13 cellular contexts compared by ENCODE assay signal in genomic region chr7:107996072-107996824, GRCh38. TPM values are rescaled to one million over a fixed set of nuclear protein-coding genes. Genes with fewer than 3 reads are reported as not detected.
DNase-seq lines count a peak whose midpoint lies in the region; ATAC-seq and TF ChIP-seq lines count a peak whose summit lies in the region.
"Had no signal": no experiment of that assay in that cellular context is flagged by ENCODE, and none has a peak within 500 bp of the region (broad histone marks: within the 10 kb centered on the region; RNA-seq: fewer than 3 reads in every experiment).

No MANE protein-coding gene starts in this region.

- H3K27ac Mint-ChIP-seq in natural killer cell treated with Interleukin-12 subunit alpha and Interleukin-12 subunit beta and Interleukin-15 and Interleukin-18, amount 100 ng/mL, for 72 hours, result no peak overlapping the region
- H3K27ac Mint-ChIP-seq: activated CD8-positive, alpha-beta memory T cell treated with anti-CD3 and anti-CD28 coated beads, Interleukin-2, amount 10 ng/mL, durations not matched to agents 7 days and 5 days; CD4-positive, alpha-beta memory T cell had no signal

- H2AFZ ChIP-seq in fibroblast of lung (ENCODE audit: low read length) (no peak overlapping the region), trophoblast cell (ENCODE audit: insufficient read depth, low read length, poor library complexity) (no peak overlapping the region)

- peak overlapping the region; percentile 36 for H3K4ac ChIP-seq in trophoblast cell (ENCODE audit: low read depth, low read length)

- H2BK5ac ChIP-seq in trophoblast cell (ENCODE audit: low read depth, low read length, poor library complexity), result peak overlapping the region; percentile 81

- no peak overlapping the region for H4K91ac ChIP-seq in trophoblast cell (ENCODE audit: low read depth, low read length)

- no peak for TF ChIP-seq CTCF in RWPE2 (IDR thresholded peaks at IDR 0.05; ENCODE audit: poor library complexity, severe bottlenecking)
- TF ChIP-seq CTCF in fibroblast of lung (conservative IDR thresholded peaks at IDR 0.05 in 1 of 2, IDR thresholded peaks at IDR 0.05 in 1 of 2; ENCODE audit: low read depth in 1 of 2, low read length in 2 of 2), result no peak
- no peak for TF ChIP-seq CTCF in GM20000 (IDR thresholded peaks at IDR 0.05; ENCODE audit: extremely low read depth, missing control alignments)

- peaks cover 23 to 36% of the 10 kb centered on the region in 2 donors for H3K27me3 Mint-ChIP-seq in natural killer cell treated with Interleukin-12 subunit alpha and Interleukin-12 subunit beta and Interleukin-15 and Interleukin-18, amount 100 ng/mL, for 72 hours

- H3K9me3 Mint-ChIP-seq in natural killer cell treated with Interleukin-12 subunit alpha and Interleukin-12 subunit beta and Interleukin-15 and Interleukin-18, amount 100 ng/mL, for 72 hours, result no peaks in the 10 kb centered on the region

- no peak overlapping the region for H3K18ac ChIP-seq in trophoblast cell (ENCODE audit: low read length)

- H3K36me3 ChIP-seq in RWPE2 (ENCODE audit: low read depth) (peaks cover 94% of the 10 kb centered on the region), fibroblast of lung (ENCODE audit: control insufficient read depth, insufficient read depth, low read length) (peaks cover 18% of the 10 kb centered on the region), trophoblast cell (ENCODE audit: control insufficient read depth in 1 of 2, insufficient read depth in 2 of 2, low read length in 2 of 2) (peaks cover 28 to 33% of the 10 kb centered on the region in 2 experiments)

- no peaks in the 10 kb centered on the region for H3K36me3 Mint-ChIP-seq in natural killer cell treated with Interleukin-12 subunit alpha and Interleukin-12 subunit beta and Interleukin-15 and Interleukin-18, amount 100 ng/mL, for 72 hours
- H3K36me3 Mint-ChIP-seq: activated CD8-positive, alpha-beta memory T cell treated with anti-CD3 and anti-CD28 coated beads, Interleukin-2, amount 10 ng/mL, durations not matched to agents 7 days and 5 days; CD4-positive, alpha-beta memory T cell had no signal

- H2BK120ac ChIP-seq in trophoblast cell (ENCODE audit: insufficient read depth, low read length, poor library complexity), result no peak overlapping the region

- H3K4me2 ChIP-seq in fibroblast of lung (ENCODE audit: extremely low read depth, insufficient read depth, low read length) (peak overlapping the region; percentile 49), trophoblast cell (ENCODE audit: low read length) (peak overlapping the region; percentile 16)

- no peak overlapping the region for H3K14ac ChIP-seq in trophoblast cell (ENCODE audit: low read length)

- H4K12ac ChIP-seq in trophoblast cell (ENCODE audit: low read depth, low read length), result no peak overlapping the region

- WGBS in trophoblast cell (ENCODE audit: extremely low coverage, insufficient coverage, insufficient read length), result no CpG with 5 or more reads among the region's 6 CpGs

- no peak overlapping the region for H3K23ac ChIP-seq in trophoblast cell (ENCODE audit: low read length)

- peaks cover 70% of the 10 kb centered on the region for H3K4me1 ChIP-seq in RWPE2 (ENCODE audit: insufficient read depth, poor library complexity, severe bottlenecking)
- H3K4me1 ChIP-seq in fibroblast of lung (ENCODE audit: control insufficient read depth, extremely low read depth, insufficient read depth, low read length), result peaks cover 26% of the 10 kb centered on the region
- peaks cover 14 to 17% of the 10 kb centered on the region in 2 experiments for H3K4me1 ChIP-seq in trophoblast cell (ENCODE audit: control insufficient read depth in 1 of 2, insufficient read depth in 2 of 2, low read length in 2 of 2)

- ATAC-seq in RWPE2 (ENCODE audit: low read depth), result peak; percentile 35; the same call in 2 of the 3 replicates
- ATAC-seq in natural killer cell treated with Interleukin-12 subunit alpha and Interleukin-12 subunit beta and Interleukin-15 and Interleukin-18, amount 100 ng/mL, for 72 hours, result no peak
- no peak for ATAC-seq in activated CD4-positive, CD25-positive, alpha-beta regulatory T cell treated with anti-CD3 and anti-CD28 coated beads, Interleukin-2, amount 50 U/mL, for 24 hours
- ATAC-seq: activated CD8-positive, alpha-beta memory T cell treated with anti-CD3 and anti-CD28 coated beads, Interleukin-2, amount 10 ng/mL, durations not matched to agents 7 days and 5 days had no signal

- H3K9me3 ChIP-seq in RWPE2 (ENCODE audit: severe bottlenecking), result no peaks in the 10 kb centered on the region
- H3K9me3 ChIP-seq in fibroblast of lung (ENCODE audit: control insufficient read depth, insufficient read depth, low read depth, low read length), result no peaks in the 10 kb centered on the region
- no peaks in the 10 kb centered on the region for H3K9me3 ChIP-seq in trophoblast cell (ENCODE audit: insufficient read depth, low read depth, low read length)

- H4K20me1 ChIP-seq in fibroblast of lung (ENCODE audit: control insufficient read depth, extremely low read depth, insufficient read depth, low read length), result no peaks in the 10 kb centered on the region

- peaks cover 25% of the 10 kb centered on the region for H3K79me2 ChIP-seq in fibroblast of lung (ENCODE audit: control insufficient read depth, insufficient read depth, low read length)
- H3K79me2 ChIP-seq in trophoblast cell (ENCODE audit: control insufficient read depth, insufficient read depth, low read length, poor library complexity), result peaks cover 5% of the 10 kb centered on the region

- H3K4me1 Mint-ChIP-seq in natural killer cell treated with Interleukin-12 subunit alpha and Interleukin-12 subunit beta and Interleukin-15 and Interleukin-18, amount 100 ng/mL, for 72 hours (ENCODE audit: low read depth in 2 of 2), result no peaks in the 10 kb centered on the region

- no peak overlapping the region for H2AK5ac ChIP-seq in trophoblast cell (ENCODE audit: low read length)

- H3K27me3 ChIP-seq in RWPE2 (ENCODE audit: insufficient read depth, poor library complexity, severe bottlenecking) (no peaks in the 10 kb centered on the region), fibroblast of lung (ENCODE audit: control insufficient read depth, insufficient read depth, low read length) (no peaks in the 10 kb centered on the region), trophoblast cell (ENCODE audit: insufficient read depth, low read length) (no peaks in the 10 kb centered on the region)

- H3K4me3 ChIP-seq in RWPE2 (ENCODE audit: severe bottlenecking) (no peak overlapping the region), fibroblast of lung (replicated peaks in 1 of 4; ENCODE audit: control extremely low read depth in 1 of 4, insufficient read depth in 1 of 4, low read depth in 3 of 4, low read length in 4 of 4) (peak overlapping the region in 2 of 4 experiments; percentile 18 to 27), trophoblast cell (ENCODE audit: low read depth, low read length) (no peak overlapping the region)
- H3K4me3 ChIP-seq: lung had no signal

- H3K4me3 Mint-ChIP-seq in natural killer cell treated with Interleukin-12 subunit alpha and Interleukin-12 subunit beta and Interleukin-15 and Interleukin-18, amount 100 ng/mL, for 72 hours, result no peak overlapping the region
- H3K4me3 Mint-ChIP-seq: activated CD8-positive, alpha-beta memory T cell treated with anti-CD3 and anti-CD28 coated beads, Interleukin-2, amount 10 ng/mL, durations not matched to agents 7 days and 5 days; CD4-positive, alpha-beta memory T cell had no signal

- DNase-seq in EL (peak; percentile 66), RWPE2 (ENCODE audit: low spot score) (no peak), fibroblast of lung (ENCODE audit: low read depth in 2 of 2) (peak; percentile 74 to 80), trophoblast cell (no peak), GM20000 (ENCODE audit: low spot score) (no peak), cerebellar cortex (ENCODE audit: low spot score) (no peak)
- no peak for DNase-seq in natural killer cell treated with Interleukin-12 subunit alpha and Interleukin-12 subunit beta and Interleukin-15 and Interleukin-18, amount 100 ng/mL, for 72 hours (ENCODE audit: low spot score)
- DNase-seq: activated CD8-positive, alpha-beta memory T cell treated with anti-CD3 and anti-CD28 coated beads, Interleukin-2, amount 10 ng/mL, durations not matched to agents 7 days and 5 days; CD4-positive, alpha-beta memory T cell; stimulated activated naive CD4-positive, alpha-beta T cell treated with Interleukin-2 at 50 U/mL for 16 hours had no signal

- H3K27ac ChIP-seq in RWPE2 (ENCODE audit: poor library complexity, severe bottlenecking) (peak overlapping the region; percentile 99), fibroblast of lung (ENCODE audit: insufficient read depth, low read length) (peak overlapping the region; percentile 60), trophoblast cell (ENCODE audit: low read depth, low read length) (peak overlapping the region; percentile 86)

- H3K79me1 ChIP-seq in trophoblast cell (ENCODE audit: low read length), result peaks cover 24% of the 10 kb centered on the region

- no peak overlapping the region for H4K8ac ChIP-seq in trophoblast cell (ENCODE audit: low read depth, low read length)

- peak overlapping the region; percentile 66 for H2BK12ac ChIP-seq in trophoblast cell (ENCODE audit: low read length)

- H3K9ac ChIP-seq in fibroblast of lung (ENCODE audit: insufficient read depth, low read length) (no peak overlapping the region), trophoblast cell (ENCODE audit: low read length) (no peak overlapping the region)

RNA-seq across cellular contexts. Expression of gene LAMB1, which starts 6.7 kb away (rescaled TPM):
- total RNA-seq in fibroblast of lung, result 440 and 516 TPM in 2 replicates
- 136 and 428 TPM in 2 replicates for polyA plus RNA-seq in fibroblast of lung
- 196 and 578 TPM in 2 replicates for polyA plus RNA-seq in fibroblast of lung (2012)
- polyA minus RNA-seq in fibroblast of lung (ENCODE audit: low replicate concordance), result 977 and 1,802 TPM in 2 replicates
- 407 and 428 TPM in 2 replicates for polyA plus RNA-seq in trophoblast cell (2013)
- total RNA-seq in natural killer cell treated with Interleukin-12 subunit alpha and Interleukin-12 subunit beta and Interleukin-15 and Interleukin-18, amount 100 ng/mL, for 72 hours, result not detected
- total RNA-seq: activated CD8-positive, alpha-beta memory T cell treated with anti-CD3 and anti-CD28 coated beads, Interleukin-2, amount 10 ng/mL, durations not matched to agents 7 days and 5 days; CD4-positive, alpha-beta memory T cell; T-helper 2 cell treated with Interferon-gamma antibody and Interleukin-4, amounts not matched to agents 100 ng/mL and 5 ng/mL, for 36 hours had no signal

Comparison
In these comparisons a context has a peak if more than half of its experiments do, and no peak if none do; other contexts are left out.
1. DNase-seq: peak in EL (single experiment) and fibroblast of lung (2 of 2); none in RWPE2 (single experiment), trophoblast cell (0 of 2), natural killer cell treated with Interleukin-12 subunit alpha and Interleukin-12 subunit beta and Interleukin-15 and Interleukin-18, amount 100 ng/mL, for 72 hours (single experiment), GM20000 (single experiment) and cerebellar cortex (single experiment).
2. RNA of gene LAMB1, which starts 6.7 kb away (total RNA-seq): 440 to 516 TPM in fibroblast of lung; not detected in natural killer cell treated with Interleukin-12 subunit alpha and Interleukin-12 subunit beta and Interleukin-15 and Interleukin-18, amount 100 ng/mL, for 72 hours; every median in the first group is over 100 times any median in the second.
3. Peak in every context shown above with its lines, with median percentiles within 50 percentile points of each other: H3K27ac ChIP-seq.